8 cellular contexts compared by ENCODE assay signal in genomic region chr16:54957403-54957802, GRCh38. TPM values are rescaled to one million over a fixed set of nuclear protein-coding genes. Genes with fewer than 3 reads are reported as not detected.
DNase-seq lines count a peak whose midpoint lies in the region; ATAC-seq and TF ChIP-seq lines count a peak whose summit lies in the region.

No MANE protein-coding gene starts in this region.

- TF ChIP-seq CTCF in MCF 10A (IDR thresholded peaks at IDR 0.05; ENCODE audit: unreplicated experiment) (peak; percentile 42), retinal pigment epithelial cell (conservative IDR thresholded peaks at IDR 0.05; ENCODE audit: low read depth, low read length) (peak; percentile 46)

- H3K4me3 Mint-ChIP-seq in activated CD4-positive, alpha-beta T cell treated with anti-CD3 and anti-CD28 coated beads, Interleukin-2, amount 10 ng/mL, durations not matched to agents 7 days and 5 days = no peak overlapping the region
- no peak overlapping the region for H3K4me3 Mint-ChIP-seq in MCF 10A (ENCODE audit: unreplicated experiment)

- ATAC-seq in HG03039 (IDR thresholded peaks at IDR 0.05; ENCODE audit: unreplicated experiment) = no peak

- peaks cover 4% of the 10 kb centered on the region for H3K27me3 Mint-ChIP-seq in activated CD4-positive, alpha-beta T cell treated with anti-CD3 and anti-CD28 coated beads, Interleukin-2, amount 10 ng/mL, durations not matched to agents 7 days and 5 days
- no peaks in the 10 kb centered on the region for H3K27me3 Mint-ChIP-seq in MCF 10A (ENCODE audit: insufficient read depth, unreplicated experiment)

- H3K9me3 Mint-ChIP-seq in activated CD4-positive, alpha-beta T cell treated with anti-CD3 and anti-CD28 coated beads, Interleukin-2, amount 10 ng/mL, durations not matched to agents 7 days and 5 days = peaks cover 3% of the 10 kb centered on the region
- no peaks in the 10 kb centered on the region for H3K9me3 Mint-ChIP-seq in MCF 10A (ENCODE audit: unreplicated experiment)

- no TSS peak for BruUV-seq in MCF 10A (replicated peaks; lab: Mats Ljungman, UMichigan)

- H3K4me3 ChIP-seq in retinal pigment epithelial cell (ENCODE audit: low read length) = no peak overlapping the region

- POLR2A ChIA-PET in activated CD4-positive, alpha-beta T cell treated with anti-CD3 and anti-CD28 coated beads, Interleukin-2, amount 10 ng/mL, durations not matched to agents 7 days and 5 days (lab: Charles Lee) = no interaction called here
- POLR2A ChIA-PET in MCF 10A (lab: Yijun Ruan, JAX) = interaction anchor here (0.6 to 1.1 kb wide), 2 partner anchors 20 to 686 kb away, joined by 3 to 4 read pairs; no protein-coding TSS in a partner anchor

- H3K4me1 Mint-ChIP-seq in activated CD4-positive, alpha-beta T cell treated with anti-CD3 and anti-CD28 coated beads, Interleukin-2, amount 10 ng/mL, durations not matched to agents 7 days and 5 days = peaks cover 2% of the 10 kb centered on the region
- H3K4me1 Mint-ChIP-seq in MCF 10A (ENCODE audit: insufficient read depth, unreplicated experiment) = peaks cover 5% of the 10 kb centered on the region

- H3K27ac Mint-ChIP-seq in activated CD4-positive, alpha-beta T cell treated with anti-CD3 and anti-CD28 coated beads, Interleukin-2, amount 10 ng/mL, durations not matched to agents 7 days and 5 days = no peak overlapping the region
- H3K27ac Mint-ChIP-seq in MCF 10A (ENCODE audit: low read depth, unreplicated experiment) = no peak overlapping the region

- intact Hi-C loops in MCF 10A (cut with micrococcal nuclease) = no loop called here

- CTCF ChIA-PET in activated CD4-positive, alpha-beta T cell treated with anti-CD3 and anti-CD28 coated beads, Interleukin-2, amount 10 ng/mL, durations not matched to agents 7 days and 5 days (lab: Charles Lee) = interaction anchor here (0.5 to 0.7 kb wide), 3 partner anchors 31 to 661 kb away, joined by 3 read pairs; no protein-coding TSS in a partner anchor
- CTCF ChIA-PET in MCF 10A (lab: Yijun Ruan, JAX) = interaction anchor here (0.6 to 3.7 kb wide), 8 partner anchors 9 to 1185 kb away, joined by 3 to 20 read pairs (median 4); no protein-coding TSS in a partner anchor

- no peaks in the 10 kb centered on the region for H3K36me3 Mint-ChIP-seq in activated CD4-positive, alpha-beta T cell treated with anti-CD3 and anti-CD28 coated beads, Interleukin-2, amount 10 ng/mL, durations not matched to agents 7 days and 5 days (ENCODE audit: low read depth)
- no peaks in the 10 kb centered on the region for H3K36me3 Mint-ChIP-seq in MCF 10A (ENCODE audit: insufficient read depth, unreplicated experiment)

- peak; percentile 39 for DNase-seq in activated CD4-positive, alpha-beta T cell treated with anti-CD3 and anti-CD28 coated beads, Interleukin-2, amount 10 ng/mL, durations not matched to agents 7 days and 5 days
- DNase-seq in activated CD4-positive, alpha-beta T cell treated with anti-CD3 and anti-CD28 coated beads for 4 hours = no peak
- DNase-seq in NAMALWA (ENCODE audit: low spot score) = peak; percentile 66
- DNase-seq in MCF 10A (ENCODE audit: unreplicated experiment) = peak; percentile 68
- no peak for DNase-seq in retinal pigment epithelial cell (ENCODE audit: low read depth)
- no peak for DNase-seq in hepatic stellate cell (ENCODE audit: low spot score)
- DNase-seq in RKO (ENCODE audit: low spot score) = no peak

RNA-seq across cellular contexts. Expression of gene IRX5, which starts 26.7 kb away (rescaled TPM):
- total RNA-seq in activated CD4-positive, alpha-beta T cell treated with anti-CD3 and anti-CD28 coated beads, Interleukin-2, amount 10 ng/mL, durations not matched to agents 7 days and 5 days = under 1 TPM; 0.12 to 0.17 TPM
- total RNA-seq in MCF 10A (2022) = 6.1 and 7.8 TPM in 2 replicates

Comparison
In these comparisons a context has a peak if more than half of its experiments do, and no peak if none do; other contexts are left out.
1. DNase-seq: peak in activated CD4-positive, alpha-beta T cell treated with anti-CD3 and anti-CD28 coated beads, Interleukin-2, amount 10 ng/mL, durations not matched to agents 7 days and 5 days (single experiment), NAMALWA (single experiment) and MCF 10A (single experiment); none in activated CD4-positive, alpha-beta T cell treated with anti-CD3 and anti-CD28 coated beads for 4 hours (0 of 2), retinal pigment epithelial cell (single experiment), hepatic stellate cell (single experiment) and RKO (single experiment).